24 cellular contexts compared by ENCODE assay signal in the genomic region with DNA sequence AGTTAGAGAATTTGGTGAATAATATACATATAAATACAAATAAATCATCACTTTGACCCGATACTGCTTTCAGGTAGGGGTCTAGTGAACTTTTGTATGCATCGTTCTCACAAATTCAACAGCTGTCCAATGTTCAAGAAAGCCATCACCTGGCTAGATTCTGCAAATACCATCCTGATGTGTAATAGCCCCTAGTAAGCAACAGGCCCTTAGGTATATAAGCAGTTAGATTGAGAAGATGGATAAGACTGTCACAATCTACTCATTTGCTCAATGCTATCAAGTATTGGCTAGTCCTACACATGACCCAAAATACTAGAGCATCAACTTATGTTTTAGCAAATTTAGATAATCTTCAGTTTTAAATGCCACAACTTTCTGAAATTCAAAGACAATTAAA. TPM values are rescaled to one million over a fixed set of nuclear protein-coding genes. Genes with fewer than 3 reads are reported as not detected.
"Had no signal": no experiment of that assay in that cellular context is flagged by ENCODE, and none has a peak within 500 bp of the region (broad histone marks: within the 10 kb centered on the region; RNA-seq: fewer than 3 reads in every experiment).

No MANE protein-coding gene starts in this region.

- H3K27ac ChIP-seq: RWPE1, SJCRH30 had no signal

- H3K27me3 ChIP-seq: SJCRH30 had no signal

- H3K36me3 ChIP-seq: SJCRH30 had no signal

- H3K4me1 ChIP-seq: SJCRH30 had no signal

- H3K4me3 ChIP-seq: SJCRH30 had no signal

- DNase-seq: KBM-7, MV-4-11, NCI-H1048, NCI-H1105, NCI-H1417, NCI-H1436 treated with DMSO at 0.1 percent for 48 hours, NCI-H1694, NCI-H187 treated with DMSO at 0.1 percent for 48 hours, NCI-H2029 treated with DMSO at 0.1 percent for 48 hours, NCI-H2171 treated with DMSO at 0.1 percent for 48 hours, NCI-H345, NCI-H446 treated with DMSO at 0.1 percent for 48 hours, NCI-H510A treated with DMSO at 0.1 percent for 48 hours, NCI-H526 treated with DMSO at 0.1 percent for 48 hours, NCI-H748 treated with DMSO at 0.1 percent for 48 hours, SHP77 treated with DMSO at 0.1 percent for 48 hours, SJCRH30 had no signal

- ATAC-seq: Panc1, Right ventricle myocardium inferior, SK-N-SH treated with all-trans-retinoic acid at 6 μM for 48 hours had no signal

- H3K9me3 ChIP-seq: SJCRH30 had no signal

RNA-seq across cellular contexts. Expression of gene DSG1, which starts 20.7 kb away (rescaled TPM):
- total RNA-seq: HT-29, LHCN-M2, MCF 10A, SJCRH30 had no signal
